ENCODE assay signal across 18 cellular contexts in genomic region chr13:33640832-33641231, GRCh38.
DNase-seq lines count a peak whose midpoint lies in the region; ATAC-seq, FAIRE-seq and TF ChIP-seq lines count a peak whose summit lies in the region.
"Had no signal": no experiment of that assay in that cellular context is flagged by ENCODE, and none has a peak within 500 bp of the region (broad histone marks: within the 10 kb centered on the region; RNA-seq: fewer than 3 reads in every experiment).

No MANE protein-coding gene starts in this region.

- TF ChIP-seq EP300 in A549 (IDR thresholded peaks at IDR 0.05) = no peak

- H3K4me1 Mint-ChIP-seq in endodermal cell = peaks cover 90% of the 10 kb centered on the region

- H3K4me1 ChIP-seq in A549 = peaks cover 67% of the 10 kb centered on the region
- H3K4me1 ChIP-seq in endodermal cell (ENCODE audit: control insufficient read depth, insufficient read depth, low read length) = peaks cover 24% of the 10 kb centered on the region
- H3K4me1 ChIP-seq in mesendoderm (ENCODE audit: control insufficient read depth, low read depth, low read length) = peaks cover 26% of the 10 kb centered on the region
- H3K4me1 ChIP-seq: thyroid gland had no signal

- H2BK5ac ChIP-seq in mesendoderm (ENCODE audit: low read length) = no peak overlapping the region

- H3K4me2 ChIP-seq in A549 = no peak overlapping the region
- H3K4me2 ChIP-seq in mesendoderm (ENCODE audit: low read length) = no peak overlapping the region

- H3K9ac ChIP-seq in endodermal cell (ENCODE audit: extremely low read depth, low read length, poor library complexity, severe bottlenecking) (no peak overlapping the region), mesendoderm (ENCODE audit: low read length) (no peak overlapping the region)

- no peaks in the 10 kb centered on the region for H3K27me3 Mint-ChIP-seq in endodermal cell (ENCODE audit: insufficient read depth)
- H3K27me3 Mint-ChIP-seq: activated CD8-positive, alpha-beta memory T cell treated with anti-CD3 and anti-CD28 coated beads, Interleukin-2, amount 10 ng/mL, durations not matched to agents 7 days and 5 days had no signal

- no peak overlapping the region for H3K56ac ChIP-seq in mesendoderm (ENCODE audit: low read length)

- no peak overlapping the region for H4K5ac ChIP-seq in mesendoderm (ENCODE audit: low read length)

- no peaks in the 10 kb centered on the region for H3K36me3 Mint-ChIP-seq in endodermal cell (ENCODE audit: low read depth)

- POLR2A ChIA-PET in A549 (lab: Yijun Ruan, JAX) = no interaction called here

- no peak overlapping the region for H3K23ac ChIP-seq in mesendoderm (ENCODE audit: low read length)

- peak overlapping the region; percentile 18 for H2BK120ac ChIP-seq in mesendoderm (ENCODE audit: low read depth, low read length)

- H3K27ac Mint-ChIP-seq in endodermal cell = peak overlapping the region; percentile 6
- H3K27ac Mint-ChIP-seq: activated CD8-positive, alpha-beta memory T cell treated with anti-CD3 and anti-CD28 coated beads, Interleukin-2, amount 10 ng/mL, durations not matched to agents 7 days and 5 days had no signal

- DNase-seq in A549 (ENCODE audit: low read depth in 1 of 2, low spot score in 1 of 2) (no peak), GM12892 (ENCODE audit: insufficient read length) (no peak), endodermal cell (no peak), mesendoderm (no peak), AG08395 (ENCODE audit: low spot score) (no peak), NCI-H1105 treated with DMSO at 0.1 percent for 48 hours (lab: John Stamatoyannopoulos, UW) (no peak), DMS79 treated with DMSO at 0.1 percent for 48 hours (lab: John Stamatoyannopoulos, UW) (no peak)
- DNase-seq: activated CD8-positive, alpha-beta memory T cell treated with anti-CD3 and anti-CD28 coated beads, Interleukin-2, amount 10 ng/mL, durations not matched to agents 7 days and 5 days; AML-193; DMS79; NCI-H187 treated with DMSO at 0.1 percent for 48 hours; thyroid gland had no signal

- no peak for FAIRE-seq in A549 (lab: Jason Lieb, UNC)
- FAIRE-seq in GM12892 (lab: Jason Lieb, UNC) = peak; percentile 48
- FAIRE-seq: RCC 7860 had no signal

- ATAC-seq in A549 (no peak), HG03469 (IDR thresholded peaks at IDR 0.05; ENCODE audit: unreplicated experiment) (no peak)
- ATAC-seq: activated CD4-positive, CD25-positive, alpha-beta regulatory T cell treated with anti-CD3 and anti-CD28 coated beads, Interleukin-2, amount 50 U/mL, for 24 hours; activated CD8-positive, alpha-beta memory T cell treated with anti-CD3 and anti-CD28 coated beads, Interleukin-2, amount 10 ng/mL, durations not matched to agents 7 days and 5 days had no signal

- H3K27me3 ChIP-seq in endodermal cell (ENCODE audit: control insufficient read depth, insufficient read depth, low read length, poor library complexity, severe bottlenecking) = peaks cover 7% of the 10 kb centered on the region
- H3K27me3 ChIP-seq in mesendoderm (ENCODE audit: insufficient read depth, low read length, poor library complexity) = no peaks in the 10 kb centered on the region
- H3K27me3 ChIP-seq: ascending aorta, neutrophil, thyroid gland had no signal

- H3K18ac ChIP-seq in mesendoderm (ENCODE audit: low read length) = peak overlapping the region; percentile 81

- TF ChIP-seq POLR2A in A549 (IDR thresholded peaks at IDR 0.05; ENCODE audit: low read length) (no peak), GM12892 (IDR thresholded peaks at IDR 0.05; ENCODE audit: low read depth, low read length) (no peak)

- no peak overlapping the region for H3K4ac ChIP-seq in mesendoderm (ENCODE audit: low read depth, low read length)

- no peak overlapping the region for H4K8ac ChIP-seq in mesendoderm (ENCODE audit: low read depth, low read length)

- TF ChIP-seq CTCF in A549 (IDR thresholded peaks at IDR 0.05) (no peak), endodermal cell (conservative IDR thresholded peaks at IDR 0.05) (no peak)

- no peak overlapping the region for H2AK5ac ChIP-seq in mesendoderm (ENCODE audit: low read length)

- CTCF ChIA-PET in A549 (lab: Yijun Ruan, JAX) = interaction anchor here (1.6 kb wide), 1 partner anchor 84 kb away, joined by 3 read pairs; no protein-coding TSS in a partner anchor

- H3K4me3 ChIP-seq in A549 (no peak overlapping the region), endodermal cell (ENCODE audit: low read length) (no peak overlapping the region), mesendoderm (ENCODE audit: low read length) (no peak overlapping the region)
- H3K4me3 ChIP-seq: ascending aorta, SK-N-MC, thyroid gland had no signal

- H3K9me3 Mint-ChIP-seq in endodermal cell = no peaks in the 10 kb centered on the region

- H3K27ac ChIP-seq in A549 = peak overlapping the region; percentile 82 to 89; a peak in 5 of 6 replicates
- H3K27ac ChIP-seq in endodermal cell (ENCODE audit: low read depth, low read length) = no peak overlapping the region
- H3K27ac ChIP-seq in mesendoderm (ENCODE audit: low read depth, low read length) = no peak overlapping the region
- H3K27ac ChIP-seq: ascending aorta, neutrophil, SK-N-MC, thyroid gland had no signal

- TF ChIP-seq RAD21 in A549 (conservative IDR thresholded peaks at IDR 0.05 in 1 of 2, IDR thresholded peaks at IDR 0.05 in 1 of 2) = no peak

- H2BK15ac ChIP-seq in mesendoderm (replicated peaks; ENCODE audit: low read depth) = no peak overlapping the region

- H3K4me3 Mint-ChIP-seq in endodermal cell = no peak overlapping the region
- H3K4me3 Mint-ChIP-seq: activated CD8-positive, alpha-beta memory T cell treated with anti-CD3 and anti-CD28 coated beads, Interleukin-2, amount 10 ng/mL, durations not matched to agents 7 days and 5 days had no signal

- H3K79me2 ChIP-seq in mesendoderm (ENCODE audit: control insufficient read depth, insufficient read depth, low read length) = no peaks in the 10 kb centered on the region

- no peaks in the 10 kb centered on the region for H3K79me1 ChIP-seq in mesendoderm (ENCODE audit: low read length)

- H3K9me3 ChIP-seq in A549 (no peaks in the 10 kb centered on the region), endodermal cell (ENCODE audit: control insufficient read depth, low read length) (no peaks in the 10 kb centered on the region)
- H3K9me3 ChIP-seq: ascending aorta, neutrophil, thyroid gland had no signal

- H3K36me3 ChIP-seq in endodermal cell (ENCODE audit: control insufficient read depth, insufficient read depth, low read length) (no peaks in the 10 kb centered on the region), mesendoderm (ENCODE audit: control insufficient read depth, insufficient read depth, low read length) (no peaks in the 10 kb centered on the region)
- H3K36me3 ChIP-seq: ascending aorta, neutrophil, thyroid gland had no signal

TF ChIP-seq in A549, 52 proteins besides CTCF, POLR2A, EP300 and RAD21:
- TF ChIP-seq NPAS2 (CRISPR knock-in tag; IDR thresholded peaks at IDR 0.05; ENCODE audit: borderline replicate concordance) = no peak
- TF ChIP-seq HMGXB4 (CRISPR knock-in tag; IDR thresholded peaks at IDR 0.05; ENCODE audit: borderline replicate concordance) = no peak
- TF ChIP-seq ZFP36 (IDR thresholded peaks at IDR 0.05; ENCODE audit: borderline replicate concordance, partially characterized antibody) = no peak
- TF ChIP-seq NR3C1 (IDR thresholded peaks at IDR 0.05) = no peak
- TF ChIP-seq JUNB (IDR thresholded peaks at IDR 0.05) = no peak
- TF ChIP-seq KDM1A (IDR thresholded peaks at IDR 0.05; ENCODE audit: low read depth) = no peak
- TF ChIP-seq HOXB13 (CRISPR knock-in tag; IDR thresholded peaks at IDR 0.05; ENCODE audit: low read depth) = no peak
- TF ChIP-seq, protein P1, sequence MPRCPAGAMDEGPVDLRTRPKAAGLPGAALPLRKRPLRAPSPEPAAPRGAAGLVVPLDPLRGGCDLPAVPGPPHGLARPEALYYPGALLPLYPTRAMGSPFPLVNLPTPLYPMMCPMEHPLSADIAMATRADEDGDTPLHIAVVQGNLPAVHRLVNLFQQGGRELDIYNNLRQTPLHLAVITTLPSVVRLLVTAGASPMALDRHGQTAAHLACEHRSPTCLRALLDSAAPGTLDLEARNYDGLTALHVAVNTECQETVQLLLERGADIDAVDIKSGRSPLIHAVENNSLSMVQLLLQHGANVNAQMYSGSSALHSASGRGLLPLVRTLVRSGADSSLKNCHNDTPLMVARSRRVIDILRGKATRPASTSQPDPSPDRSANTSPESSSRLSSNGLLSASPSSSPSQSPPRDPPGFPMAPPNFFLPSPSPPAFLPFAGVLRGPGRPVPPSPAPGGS (IDR thresholded peaks at IDR 0.05) = no peak

Comparison
In these comparisons a context has a peak if more than half of its experiments do, and no peak if none do; other contexts are left out.
1. H3K27ac ChIP-seq: peak in A549 (2 of 2); none in endodermal cell (single experiment) and mesendoderm (single experiment).